In genomic region chr17:411416-412120, GRCh38 we compare ENCODE assay signal across 9 cellular contexts. TPM values are rescaled to one million over a fixed set of nuclear protein-coding genes. Genes with fewer than 3 reads are reported as not detected.
DNase-seq lines count a peak whose midpoint lies in the region; ATAC-seq and TF ChIP-seq lines count a peak whose summit lies in the region.
"Had no signal": no experiment of that assay in that cellular context is flagged by ENCODE, and none has a peak within 500 bp of the region (broad histone marks: within the 10 kb centered on the region; RNA-seq: fewer than 3 reads in every experiment).

No MANE protein-coding gene starts in this region.

- H3K4me3 Mint-ChIP-seq in neural crest cell: peak overlapping the region; percentile 90

- H3K27ac ChIP-seq in DND-41 (ENCODE audit: low read length): no peak overlapping the region
- peak overlapping the region in 27 of 59 donors; percentile 1 to 88 (median 43) for H3K27ac ChIP-seq in dorsolateral prefrontal cortex
- H3K27ac ChIP-seq in WERI-Rb-1: no peak overlapping the region
- H3K27ac ChIP-seq in foreskin keratinocyte: no peak overlapping the region
- H3K27ac ChIP-seq: suprapubic skin had no signal

- intact Hi-C loops in dorsolateral prefrontal cortex (cut with DNase I): loop anchor here (2.0 to 5.0 kb wide), 5 partner anchors 289 to 586 kb away; partner anchors contain the start of genes NXN (in 1 of the 2) and TIMM22 (in 1 of the 2)

- H3K27me3 Mint-ChIP-seq in neural crest cell (ENCODE audit: low read depth): peaks cover 18% of the 10 kb centered on the region

- peak overlapping the region in 1 of 2 experiments; percentile 74; a peak in 2 of 4 replicates for H3K4me3 ChIP-seq in DND-41 (ENCODE audit: low read depth in 1 of 2, low read length in 2 of 2)
- no peak overlapping the region for H3K4me3 ChIP-seq in NT2/D1 (ENCODE audit: insufficient read length, low read depth)
- H3K4me3 ChIP-seq in dorsolateral prefrontal cortex: peak overlapping the region in 53 of 59 donors; percentile 55 to 98 (median 88)
- H3K4me3 ChIP-seq in WERI-Rb-1 (ENCODE audit: low read depth, low read length): no peak overlapping the region

- TF ChIP-seq CTCF in DND-41 (IDR thresholded peaks at IDR 0.05; ENCODE audit: borderline replicate concordance, extremely low read depth, low read length, poor library complexity, severe bottlenecking): no peak
- no peak for TF ChIP-seq CTCF in dorsolateral prefrontal cortex (IDR thresholded peaks at IDR 0.05 in 54 of 56, conservative IDR thresholded peaks at IDR 0.05 in 2 of 56; ENCODE audit: low read depth in 1 of 56, partially characterized antibody in 56 of 56)
- no peak for TF ChIP-seq CTCF in neural crest cell (conservative IDR thresholded peaks at IDR 0.05)
- no peak for TF ChIP-seq CTCF in WERI-Rb-1 (IDR thresholded peaks at IDR 0.05; ENCODE audit: low read depth, low read length)
- no peak for TF ChIP-seq CTCF in foreskin keratinocyte (conservative IDR thresholded peaks at IDR 0.05)

- H3K36me3 ChIP-seq in DND-41 (ENCODE audit: insufficient read depth, low read length) (no peaks in the 10 kb centered on the region), NT2/D1 (ENCODE audit: insufficient read depth, insufficient read length, low read length) (peaks cover 18% of the 10 kb centered on the region), WERI-Rb-1 (no peaks in the 10 kb centered on the region)

- peak overlapping the region; percentile 91 for H3K4me2 ChIP-seq in DND-41 (ENCODE audit: insufficient read depth, low read length)

- no peaks in the 10 kb centered on the region for H3K27me3 ChIP-seq in DND-41 (ENCODE audit: insufficient read depth, low read length, poor library complexity)
- H3K27me3 ChIP-seq in NT2/D1 (ENCODE audit: insufficient read depth, insufficient read length): no peaks in the 10 kb centered on the region
- no peaks in the 10 kb centered on the region for H3K27me3 ChIP-seq in dorsolateral prefrontal cortex
- no peaks in the 10 kb centered on the region for H3K27me3 ChIP-seq in WERI-Rb-1 (ENCODE audit: insufficient read depth, low read depth, severe bottlenecking)
- H3K27me3 ChIP-seq in foreskin keratinocyte: no peaks in the 10 kb centered on the region
- H3K27me3 ChIP-seq: suprapubic skin had no signal

- no peak overlapping the region for H3K9ac ChIP-seq in DND-41 (ENCODE audit: low read depth, low read length)
- peak overlapping the region; percentile 17 for H3K9ac ChIP-seq in NT2/D1 (ENCODE audit: insufficient read length, low read depth)

- H2AFZ ChIP-seq in DND-41 (ENCODE audit: low read depth, low read length): no peak overlapping the region

- H3K27ac Mint-ChIP-seq in neural crest cell (ENCODE audit: unreplicated experiment): no peak overlapping the region

- H3K36me3 Mint-ChIP-seq in neural crest cell (ENCODE audit: low read depth): no peaks in the 10 kb centered on the region

- no peaks in the 10 kb centered on the region for H3K79me2 ChIP-seq in DND-41 (ENCODE audit: insufficient read depth, low read length)

- peaks cover 26% of the 10 kb centered on the region for H3K4me1 ChIP-seq in DND-41 (ENCODE audit: insufficient read depth, low read length)
- peaks cover 2% of the 10 kb centered on the region for H3K4me1 ChIP-seq in NT2/D1 (ENCODE audit: insufficient read depth, insufficient read length)
- H3K4me1 ChIP-seq in foreskin keratinocyte: no peaks in the 10 kb centered on the region

- peaks cover 6% of the 10 kb centered on the region; the same call in 1 of the 2 replicates for H4K20me1 ChIP-seq in DND-41 (ENCODE audit: insufficient read depth, low read length)

- H3K9me3 ChIP-seq in DND-41 (ENCODE audit: insufficient read depth, low read length, severe bottlenecking): no peaks in the 10 kb centered on the region
- no peaks in the 10 kb centered on the region for H3K9me3 ChIP-seq in NT2/D1 (ENCODE audit: insufficient read depth, low read length)
- peaks cover 4% of the 10 kb centered on the region for H3K9me3 ChIP-seq in WERI-Rb-1 (ENCODE audit: severe bottlenecking)
- H3K9me3 ChIP-seq: suprapubic skin had no signal

- ATAC-seq in DND-41 (ENCODE audit: insufficient read depth, low read depth): no peak
- ATAC-seq in foreskin keratinocyte: no peak
- no peak for ATAC-seq in HG02642 (IDR thresholded peaks at IDR 0.05; ENCODE audit: poor library complexity, unreplicated experiment)

- H3K9me3 Mint-ChIP-seq in neural crest cell: peaks cover 3% of the 10 kb centered on the region

- peaks cover 34% of the 10 kb centered on the region for H3K4me1 Mint-ChIP-seq in neural crest cell

- DNase-seq in DND-41 (no peak), NT2/D1 (ENCODE audit: low read depth, low spot score) (no peak), dorsolateral prefrontal cortex (no peak), neural crest cell (ENCODE audit: low read depth, low spot score) (no peak), WERI-Rb-1 (no peak), foreskin keratinocyte (no peak), midbrain (lab: John Stamatoyannopoulos, UW) (no peak)

RNA-seq across cellular contexts. Expression of gene RFLNB, which starts 34.2 kb away (rescaled TPM):
- total RNA-seq in dorsolateral prefrontal cortex: 10 to 100 TPM in 19 of 120 experiments, 1 to 10 TPM in 101; 2.4 to 18.7 (median 7.0) TPM
- 11.5 and 12.5 TPM in 2 replicates for total RNA-seq in neural crest cell
- 14.5 and 19.7 TPM in 2 replicates for total RNA-seq in foreskin keratinocyte
- polyA plus RNA-seq in foreskin keratinocyte: 8.7 and 11.3 TPM in 2 replicates

RNA-seq across cellular contexts. Expression of gene RPH3AL, which starts 59.0 kb away (rescaled TPM):
- 10 to 100 TPM in 51 of 120 experiments, 1 to 10 TPM in 69; 4.2 to 18.6 (median 9.3) TPM for total RNA-seq in dorsolateral prefrontal cortex
- total RNA-seq in neural crest cell: 1.9 and 2.1 TPM in 2 replicates
- 0.41 and 0.60 TPM in 2 replicates for total RNA-seq in foreskin keratinocyte
- polyA plus RNA-seq in foreskin keratinocyte: 0.46 and 0.49 TPM in 2 replicates

Comparison
In these comparisons a context has a peak if more than half of its experiments do, and no peak if none do; other contexts are left out.
1. H3K4me3 ChIP-seq: peak in dorsolateral prefrontal cortex (53 of 59); none in NT2/D1 (single experiment) and WERI-Rb-1 (single experiment).